ENCODE assay signal across 1 cellular context in genomic region chr6:107396226-107396625, GRCh38.
TF ChIP-seq lines count a peak whose summit lies in the region.

No MANE protein-coding gene starts in this region.

TF ChIP-seq in HepG2, 621 proteins besides CTCF, POLR2A, EP300 and RAD21 (continued from another document):
- TF ChIP-seq ZBTB40 (IDR thresholded peaks at IDR 0.05) (no peak), ZBTB40 (CRISPR knock-in tag; IDR thresholded peaks at IDR 0.05) (no peak)
